8 cellular contexts compared by ENCODE assay signal in the genomic region with DNA sequence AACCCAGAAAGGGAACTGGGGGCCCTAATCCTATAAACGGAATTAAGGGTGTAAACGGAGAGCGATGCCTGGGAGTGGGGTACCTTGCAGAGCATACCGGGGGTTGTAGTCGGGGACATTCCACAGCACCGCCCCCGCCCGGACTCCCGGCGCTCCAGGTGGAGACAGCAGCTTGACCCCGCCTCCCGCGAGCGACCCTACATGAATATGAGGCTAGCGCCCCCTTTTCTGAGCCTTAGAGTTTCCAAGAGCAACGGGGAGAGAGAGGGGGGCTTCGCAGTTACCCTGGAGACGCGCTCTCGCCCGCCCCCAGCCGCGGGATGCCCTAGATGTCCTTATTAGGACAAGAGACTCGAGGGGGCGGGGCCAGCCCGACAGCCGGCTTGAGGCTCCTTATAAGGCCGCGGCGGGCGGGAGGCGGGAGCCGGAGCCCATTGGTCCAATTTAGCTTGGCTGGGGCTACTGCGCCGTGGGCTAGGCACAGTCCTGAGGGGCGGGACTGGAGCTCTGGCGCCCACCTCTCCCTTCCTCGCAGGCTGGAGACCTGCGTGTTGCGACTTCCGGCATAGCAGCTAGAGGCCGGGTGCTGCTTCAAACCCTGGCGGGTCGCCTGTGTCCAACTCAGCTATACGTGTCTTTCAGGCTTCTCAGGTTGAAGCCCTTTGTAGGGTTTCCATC. TPM values are rescaled to one million over a fixed set of nuclear protein-coding genes. Genes with fewer than 3 reads are reported as not detected.
DNase-seq lines count a peak whose midpoint lies in the region; ATAC-seq and TF ChIP-seq lines count a peak whose summit lies in the region.

No MANE protein-coding gene starts in this region.

- H3K27ac ChIP-seq in testis: peak overlapping the region; percentile 88 to 94

- no peaks in the 10 kb centered on the region for H3K36me3 ChIP-seq in testis (ENCODE audit: low read depth, missing control alignments)

- H3K27me3 Mint-ChIP-seq in activated naive CD8-positive, alpha-beta T cell: no peaks in the 10 kb centered on the region

- peaks cover 13% of the 10 kb centered on the region for H3K4me1 ChIP-seq in testis

- H3K4me3 Mint-ChIP-seq in activated naive CD8-positive, alpha-beta T cell: peak overlapping the region; percentile 95

- ATAC-seq in HG02623 (IDR thresholded peaks at IDR 0.05; ENCODE audit: unreplicated experiment) (peak; percentile 39), SK-N-SH treated with all-trans-retinoic acid at 6 μM for 48 hours (peak; percentile 79), omental fat pad (ENCODE audit: low FRiP score) (peak; percentile 63)

- peaks cover 7% of the 10 kb centered on the region for H3K36me3 Mint-ChIP-seq in activated naive CD8-positive, alpha-beta T cell

- TF ChIP-seq CTCF in GM10248 (IDR thresholded peaks at IDR 0.05; ENCODE audit: control extremely low read depth, extremely low read depth, low read depth, missing control alignments) (peak; percentile 6), omental fat pad (IDR thresholded peaks at IDR 0.05) (no peak), testis (IDR thresholded peaks at IDR 0.05) (peak in 2 of 3 experiments; percentile 1 to 18)

- POLR2A ChIA-PET in GM10248 (lab: Yijun Ruan, JAX): interaction anchor here (1.1 to 2.8 kb wide), 15 partner anchors 8 to 197 kb away, joined by 3 to 25 read pairs (median 5); a partner anchor contains a TSS

- H3K27me3 ChIP-seq in testis: no peaks in the 10 kb centered on the region

- H3K4me3 ChIP-seq in testis: peak overlapping the region; percentile 85 to 97

- no peaks in the 10 kb centered on the region for H3K9me3 Mint-ChIP-seq in activated naive CD8-positive, alpha-beta T cell (ENCODE audit: low read depth)

- DNase-seq in GM10248 (ENCODE audit: extremely low spot score): peak; percentile 95
- DNase-seq in NCI-H1092 treated with DMSO at 0.1 percent for 48 hours (lab: John Stamatoyannopoulos, UW): peak; percentile 99
- peak; percentile 99 for DNase-seq in glomerular visceral epithelial cell (ENCODE audit: extremely low spot score)
- DNase-seq in omental fat pad (ENCODE audit: low spot score): peak; percentile 96
- peak; percentile 100 for DNase-seq in testis

- H3K9me3 ChIP-seq in testis: no peaks in the 10 kb centered on the region

- H3K4me1 Mint-ChIP-seq in activated naive CD8-positive, alpha-beta T cell (ENCODE audit: low read depth): peaks cover 46% of the 10 kb centered on the region

- CTCF ChIA-PET in GM10248 (lab: Yijun Ruan, JAX): interaction anchor here (0.6 to 17.2 kb wide), 51 partner anchors 8 to 713 kb away, joined by 3 to 535 read pairs (median 3); a partner anchor contains a TSS

- intact Hi-C loops in testis (cut with DNase I; ENCODE audit: low total_unique reads): no loop called here

- 1% methylated on average over 24 to 45 of the region's 45 CpGs for WGBS in testis, 2 donors

- H3K27ac Mint-ChIP-seq in activated naive CD8-positive, alpha-beta T cell: peak overlapping the region; percentile 99

- TF ChIP-seq POLR2A in testis (IDR thresholded peaks at IDR 0.05): peak; percentile 82

TF ChIP-seq in SK-N-SH treated with all-trans-retinoic acid at 6 μM for 48 hours, 23 proteins besides CTCF, POLR2A, EP300 and RAD21:
- TF ChIP-seq, protein P1, sequence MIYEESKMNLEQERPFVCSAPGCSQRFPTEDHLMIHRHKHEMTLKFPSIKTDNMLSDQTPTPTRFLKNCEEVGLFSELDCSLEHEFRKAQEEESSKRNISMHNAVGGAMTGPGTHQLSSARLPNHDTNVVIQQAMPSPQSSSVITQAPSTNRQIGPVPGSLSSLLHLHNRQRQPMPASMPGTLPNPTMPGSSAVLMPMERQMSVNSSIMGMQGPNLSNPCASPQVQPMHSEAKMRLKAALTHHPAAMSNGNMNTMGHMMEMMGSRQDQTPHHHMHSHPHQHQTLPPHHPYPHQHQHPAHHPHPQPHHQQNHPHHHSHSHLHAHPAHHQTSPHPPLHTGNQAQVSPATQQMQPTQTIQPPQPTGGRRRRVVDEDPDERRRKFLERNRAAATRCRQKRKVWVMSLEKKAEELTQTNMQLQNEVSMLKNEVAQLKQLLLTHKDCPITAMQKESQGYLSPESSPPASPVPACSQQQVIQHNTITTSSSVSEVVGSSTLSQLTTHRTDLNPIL (CRISPR knock-in tag; IDR thresholded peaks at IDR 0.05; ENCODE audit: low read depth): no peak
- TF ChIP-seq, protein P2, sequence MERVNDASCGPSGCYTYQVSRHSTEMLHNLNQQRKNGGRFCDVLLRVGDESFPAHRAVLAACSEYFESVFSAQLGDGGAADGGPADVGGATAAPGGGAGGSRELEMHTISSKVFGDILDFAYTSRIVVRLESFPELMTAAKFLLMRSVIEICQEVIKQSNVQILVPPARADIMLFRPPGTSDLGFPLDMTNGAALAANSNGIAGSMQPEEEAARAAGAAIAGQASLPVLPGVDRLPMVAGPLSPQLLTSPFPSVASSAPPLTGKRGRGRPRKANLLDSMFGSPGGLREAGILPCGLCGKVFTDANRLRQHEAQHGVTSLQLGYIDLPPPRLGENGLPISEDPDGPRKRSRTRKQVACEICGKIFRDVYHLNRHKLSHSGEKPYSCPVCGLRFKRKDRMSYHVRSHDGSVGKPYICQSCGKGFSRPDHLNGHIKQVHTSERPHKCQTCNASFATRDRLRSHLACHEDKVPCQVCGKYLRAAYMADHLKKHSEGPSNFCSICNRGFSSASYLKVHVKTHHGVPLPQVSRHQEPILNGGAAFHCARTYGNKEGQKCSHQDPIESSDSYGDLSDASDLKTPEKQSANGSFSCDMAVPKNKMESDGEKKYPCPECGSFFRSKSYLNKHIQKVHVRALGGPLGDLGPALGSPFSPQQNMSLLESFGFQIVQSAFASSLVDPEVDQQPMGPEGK (CRISPR knock-in tag; IDR thresholded peaks at IDR 0.05; ENCODE audit: borderline replicate concordance): peak; percentile 44; the same call in 1 of the 2 replicates
- TF ChIP-seq TCF4 (CRISPR knock-in tag; IDR thresholded peaks at IDR 0.05; ENCODE audit: borderline replicate concordance): no peak
TF ChIP-seq in SK-N-SH treated with all-trans-retinoic acid at 6 μM for 48 hours: peak in this region for 1.

RNA-seq across cellular contexts. Expression of a gene that starts 1.0 kb away (rescaled TPM):
- 10 to 100 TPM; 25.9 to 60.8 (median 28.8) TPM for total RNA-seq in omental fat pad
- 10 to 100 TPM; 57.2 to 74.0 TPM for total RNA-seq in testis
- 49.9 TPM for polyA plus RNA-seq in testis (ENCODE audit: insufficient read depth, low read depth, low replicate concordance)

RNA-seq across cellular contexts. Expression of a gene that starts 1.3 kb away (rescaled TPM):
- total RNA-seq in omental fat pad (100 to 1,000 TPM; 485 to 798 (median 586) TPM), testis (100 to 1,000 TPM; 522 to 570 TPM)
- 647 TPM for polyA plus RNA-seq in testis (ENCODE audit: insufficient read depth, low read depth, low replicate concordance)

RNA-seq across cellular contexts. Expression of a gene that starts 13.3 kb away (rescaled TPM):
- total RNA-seq in omental fat pad (10 to 100 TPM; 39.4 to 81.8 (median 66.1) TPM), testis (10 to 100 TPM; 47.4 to 52.4 TPM)
- 100 TPM for polyA plus RNA-seq in testis (ENCODE audit: insufficient read depth, low read depth, low replicate concordance)

RNA-seq across cellular contexts. Expression of a gene that starts 20.4 kb away (rescaled TPM):
- total RNA-seq in omental fat pad: 1 to 10 TPM; 1.6 to 3.9 (median 2.8) TPM
- total RNA-seq in testis: 1 to 10 TPM in 1 of 2 donors, under 1 TPM in 1; 0.71 to 2.7 TPM
- polyA plus RNA-seq in testis (ENCODE audit: insufficient read depth, low read depth, low replicate concordance): 4.4 TPM

RNA-seq across cellular contexts. Expression of a gene that starts 25.5 kb away (rescaled TPM):
- total RNA-seq in omental fat pad (1 to 10 TPM in 2 of 4 donors, under 1 TPM in 2; 0.79 to 1.6 (median 1.1) TPM), testis (1 to 10 TPM; 3.2 to 4.0 TPM)
- polyA plus RNA-seq in testis (ENCODE audit: insufficient read depth, low read depth, low replicate concordance): 4.9 TPM

Comparison
In these comparisons a context has a peak if more than half of its experiments do, and no peak if none do; other contexts are left out.
1. Peak in every context shown above with its lines: DNase-seq, ATAC-seq, H3K4me3 ChIP-seq and H3K27ac ChIP-seq.
2. CTCF ChIP-seq: peak in GM10248 (single experiment) and testis (2 of 3); none in omental fat pad (0 of 3).